In the genomic region with DNA sequence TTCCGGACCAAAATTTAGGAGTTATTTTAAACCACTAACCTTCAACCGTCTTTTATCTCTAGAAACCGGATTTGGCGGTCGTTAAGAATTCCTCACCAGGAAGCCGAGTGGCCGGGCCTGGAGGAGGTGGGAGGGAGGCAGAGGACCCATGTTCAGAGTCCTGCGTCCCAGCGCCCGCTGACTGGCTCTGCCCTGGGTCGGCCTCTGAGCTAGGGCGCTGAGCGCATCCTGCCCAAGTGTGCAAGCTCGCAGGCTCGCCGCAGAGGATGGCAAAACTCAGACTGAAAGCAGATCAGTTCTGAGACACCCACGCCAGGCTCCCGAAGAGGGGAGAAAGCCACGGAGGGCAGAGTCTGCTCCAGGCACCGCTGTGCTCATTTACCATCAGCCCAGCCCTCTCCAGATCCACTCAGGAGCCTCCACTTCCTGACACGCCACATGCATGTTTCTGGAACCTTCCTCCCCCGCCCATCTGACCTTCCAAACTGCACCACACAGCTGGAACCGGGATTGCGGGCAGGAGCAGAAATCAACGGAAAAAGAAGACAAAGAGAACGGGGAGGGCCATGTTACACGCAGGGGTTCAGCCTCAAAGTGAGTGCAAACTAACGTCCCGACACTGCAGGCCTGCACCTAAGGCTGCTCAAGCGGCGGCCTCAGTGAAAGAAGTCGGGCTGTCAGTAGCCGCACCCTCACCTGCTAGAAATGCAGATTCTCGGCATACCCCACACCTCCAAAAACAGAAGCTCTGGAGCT, we compare ENCODE assay signal across 2 cellular contexts.
TF ChIP-seq lines count a peak whose summit lies in the region.

No MANE protein-coding gene starts in this region.

TF ChIP-seq in liver, 16 proteins besides CTCF, POLR2A, EP300 and RAD21:
- no peak for TF ChIP-seq RXRA (IDR thresholded peaks at IDR 0.05)
- TF ChIP-seq NR2F2 (IDR thresholded peaks at IDR 0.05): peak; percentile 61

TF ChIP-seq in HepG2, 621 proteins besides CTCF, POLR2A, EP300 and RAD21:
- no peak for TF ChIP-seq ZBTB8A (CRISPR knock-in tag; IDR thresholded peaks at IDR 0.05; ENCODE audit: borderline replicate concordance, low read depth)
- no peak for TF ChIP-seq SP1 (IDR thresholded peaks at IDR 0.05)
- no peak for TF ChIP-seq SP1 (CRISPR knock-in tag; IDR thresholded peaks at IDR 0.05)
- no peak for TF ChIP-seq ZBTB2 (CRISPR knock-in tag; IDR thresholded peaks at IDR 0.05; ENCODE audit: low read depth)
- no peak for TF ChIP-seq FOXA1 (IDR thresholded peaks at IDR 0.05)
- TF ChIP-seq FOXA1 (CRISPR knock-in tag; IDR thresholded peaks at IDR 0.05): no peak
- TF ChIP-seq SMYD3 (CRISPR knock-in tag; IDR thresholded peaks at IDR 0.05): no peak
- no peak for TF ChIP-seq ZNF142 (CRISPR knock-in tag; IDR thresholded peaks at IDR 0.05)
- no peak for TF ChIP-seq ZNF205 (CRISPR knock-in tag; IDR thresholded peaks at IDR 0.05)
- no peak for TF ChIP-seq ZBTB33 (CRISPR knock-in tag; IDR thresholded peaks at IDR 0.05)
- no peak for TF ChIP-seq SIX1 (CRISPR knock-in tag; IDR thresholded peaks at IDR 0.05; ENCODE audit: borderline replicate concordance)
- TF ChIP-seq, protein P1, sequence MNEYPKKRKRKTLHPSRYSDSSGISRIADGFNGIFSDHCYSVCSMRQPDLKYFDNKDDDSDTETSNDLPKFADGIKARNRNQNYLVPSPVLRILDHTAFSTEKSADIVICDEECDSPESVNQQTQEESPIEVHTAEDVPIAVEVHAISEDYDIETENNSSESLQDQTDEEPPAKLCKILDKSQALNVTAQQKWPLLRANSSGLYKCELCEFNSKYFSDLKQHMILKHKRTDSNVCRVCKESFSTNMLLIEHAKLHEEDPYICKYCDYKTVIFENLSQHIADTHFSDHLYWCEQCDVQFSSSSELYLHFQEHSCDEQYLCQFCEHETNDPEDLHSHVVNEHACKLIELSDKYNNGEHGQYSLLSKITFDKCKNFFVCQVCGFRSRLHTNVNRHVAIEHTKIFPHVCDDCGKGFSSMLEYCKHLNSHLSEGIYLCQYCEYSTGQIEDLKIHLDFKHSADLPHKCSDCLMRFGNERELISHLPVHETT (CRISPR knock-in tag; conservative IDR thresholded peaks at IDR 0.05): no peak
- TF ChIP-seq, protein P2, sequence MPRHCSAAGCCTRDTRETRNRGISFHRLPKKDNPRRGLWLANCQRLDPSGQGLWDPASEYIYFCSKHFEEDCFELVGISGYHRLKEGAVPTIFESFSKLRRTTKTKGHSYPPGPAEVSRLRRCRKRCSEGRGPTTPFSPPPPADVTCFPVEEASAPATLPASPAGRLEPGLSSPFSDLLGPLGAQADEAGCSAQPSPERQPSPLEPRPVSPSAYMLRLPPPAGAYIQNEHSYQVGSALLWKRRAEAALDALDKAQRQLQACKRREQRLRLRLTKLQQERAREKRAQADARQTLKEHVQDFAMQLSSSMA (CRISPR knock-in tag; IDR thresholded peaks at IDR 0.05): no peak
- no peak for TF ChIP-seq GABPB1 (CRISPR knock-in tag; IDR thresholded peaks at IDR 0.05)
- no peak for TF ChIP-seq POGK (CRISPR knock-in tag; conservative IDR thresholded peaks at IDR 0.05)
- no peak for TF ChIP-seq ZBTB44 (CRISPR knock-in tag; IDR thresholded peaks at IDR 0.05)
- TF ChIP-seq ZNF788 (CRISPR knock-in tag; IDR thresholded peaks at IDR 0.05; ENCODE audit: borderline replicate concordance): no peak
- no peak for TF ChIP-seq ZNF430 (CRISPR knock-in tag; IDR thresholded peaks at IDR 0.05)
- TF ChIP-seq, protein P3, sequence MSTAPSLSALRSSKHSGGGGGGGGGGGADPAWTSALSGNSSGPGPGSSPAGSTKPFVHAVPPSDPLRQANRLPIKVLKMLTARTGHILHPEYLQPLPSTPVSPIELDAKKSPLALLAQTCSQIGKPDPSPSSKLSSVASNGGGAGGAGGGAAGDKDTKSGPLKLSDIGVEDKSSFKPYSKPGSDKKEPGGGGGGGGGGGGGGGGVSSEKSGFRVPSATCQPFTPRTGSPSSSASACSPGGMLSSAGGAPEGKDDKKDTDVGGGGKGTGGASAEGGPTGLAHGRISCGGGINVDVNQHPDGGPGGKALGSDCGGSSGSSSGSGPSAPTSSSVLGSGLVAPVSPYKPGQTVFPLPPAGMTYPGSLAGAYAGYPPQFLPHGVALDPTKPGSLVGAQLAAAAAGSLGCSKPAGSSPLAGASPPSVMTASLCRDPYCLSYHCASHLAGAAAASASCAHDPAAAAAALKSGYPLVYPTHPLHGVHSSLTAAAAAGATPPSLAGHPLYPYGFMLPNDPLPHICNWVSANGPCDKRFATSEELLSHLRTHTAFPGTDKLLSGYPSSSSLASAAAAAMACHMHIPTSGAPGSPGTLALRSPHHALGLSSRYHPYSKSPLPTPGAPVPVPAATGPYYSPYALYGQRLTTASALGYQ (CRISPR knock-in tag; IDR thresholded peaks at IDR 0.05): no peak
- TF ChIP-seq SRY (CRISPR knock-in tag; IDR thresholded peaks at IDR 0.05): no peak
- TF ChIP-seq ZNF260 (CRISPR knock-in tag; IDR thresholded peaks at IDR 0.05; ENCODE audit: borderline replicate concordance, low read depth): no peak
TF ChIP-seq in HepG2: peak in this region for 0.
